ENCODE assay signal across 8 cellular contexts in genomic region chr2:218710687-218711549, GRCh38. TPM values are rescaled to one million over a fixed set of nuclear protein-coding genes. Genes with fewer than 3 reads are reported as not detected.
A peak's percentile ranks its signal among the peaks of the same experiment; 100 is the strongest.
DNase-seq lines count a peak whose midpoint lies in the region; ATAC-seq, FAIRE-seq and TF ChIP-seq lines count a peak whose summit lies in the region.

TTLL4 (plus strand) TSS chr2:218710835; CDS start chr2:218737677, 26,842 bp downstream.

- H3K36me3 ChIP-seq in breast epithelium: no peaks in the 10 kb centered on the region
- H3K36me3 ChIP-seq in iPS-20b (ENCODE audit: insufficient read depth, low read depth, low read length): peaks cover 26% of the 10 kb centered on the region
- no peaks in the 10 kb centered on the region for H3K36me3 ChIP-seq in small intestine (ENCODE audit: control insufficient read depth in 2 of 2, insufficient read depth in 2 of 2, low read length in 2 of 2)

- peak; percentile 74 for TF ChIP-seq CTCF in AG04450 (IDR thresholded peaks at IDR 0.05; ENCODE audit: low read depth, low read length)
- TF ChIP-seq CTCF in VCaP (conservative IDR thresholded peaks at IDR 0.05): peak; percentile 93
- TF ChIP-seq CTCF in breast epithelium (IDR thresholded peaks at IDR 0.05): peak; percentile 84 to 98 (median 90)

- H3K4me1 ChIP-seq in breast epithelium: peaks cover 0 to 5% of the 10 kb centered on the region in 2 donors
- H3K4me1 ChIP-seq in iPS-20b (ENCODE audit: insufficient read depth, low read length): no peaks in the 10 kb centered on the region
- H3K4me1 ChIP-seq in small intestine (ENCODE audit: control insufficient read depth in 2 of 2, insufficient read depth in 1 of 2, low read depth in 1 of 2, low read length in 1 of 2): peaks cover 0 to 3% of the 10 kb centered on the region in 2 donors

- POLR2A ChIA-PET in AG04450 (lab: Yijun Ruan, JAX): interaction anchor here (0.7 to 1.9 kb wide), 5 partner anchors 21 to 137 kb away, joined by 3 to 7 read pairs (median 3); partner anchors contain the start of genes BCS1L and ZNF142

- H3K27ac ChIP-seq in AG04450 (ENCODE audit: low read depth, low read length) (peak within 1 kb of the TSS; percentile 87), VCaP (peak within 1 kb of the TSS; percentile 87), breast epithelium (peak within 1 kb of the TSS; percentile 94 to 98), iPS-20b (ENCODE audit: low read length) (peak within 1 kb of the TSS; percentile 65), small intestine (ENCODE audit: low read depth in 1 of 2, low read length in 1 of 2) (peak within 1 kb of the TSS; percentile 93 to 95)

- WGBS in small intestine, 3 donors: 0 to 2% (median 0%) methylated on average over 54 to 74 of the region's 74 CpGs

- peak within 1 kb of the TSS; percentile 86 for H3K9ac ChIP-seq in iPS-20b (ENCODE audit: low read depth, low read length)

- TF ChIP-seq POLR2A in breast epithelium (IDR thresholded peaks at IDR 0.05): peak; percentile 62

- CTCF ChIA-PET in AG04450 (lab: Charles Lee): interaction anchor here (0.5 to 3.0 kb wide), 39 partner anchors 9 to 165 kb away, joined by 3 to 44 read pairs (median 4); partner anchors contain the start of genes CYP27A1, PLCD4, RNF25 and STK36

- DNase-seq in AG04450 (ENCODE audit: low read depth, low spot score): peak; percentile 88
- DNase-seq in NCI-H2196 treated with DMSO at 0.1 percent for 48 hours (lab: John Stamatoyannopoulos, UW; ENCODE audit: unreplicated experiment): peak; percentile 90
- peak; percentile 97 to 98 for DNase-seq in breast epithelium (ENCODE audit: low spot score in 2 of 2)
- DNase-seq in small intestine: peak; percentile 98

- FAIRE-seq in small intestine (lab: Jason Lieb, UNC): no peak

- H3K4me3 ChIP-seq in AG04450 (ENCODE audit: low read depth, low read length): peak within 1 kb of the TSS; percentile 91
- H3K4me3 ChIP-seq in breast epithelium: peak within 1 kb of the TSS; percentile 75 to 93 (median 75)
- H3K4me3 ChIP-seq in iPS-20b (ENCODE audit: low read length): peak within 1 kb of the TSS; percentile 93
- H3K4me3 ChIP-seq in small intestine (ENCODE audit: low read depth in 1 of 2, low read length in 2 of 2): peak within 1 kb of the TSS; percentile 82 to 88

- H3K9me3 ChIP-seq in AG04450 (ENCODE audit: control insufficient read depth, insufficient read depth, low read length) (0 out of 2 replicates have a peak, but pooled peaks cover 2% of the 10 kb centered on the region), breast epithelium (no peaks in the 10 kb centered on the region), iPS-20b (ENCODE audit: insufficient read depth, low read depth, low read length) (no peaks in the 10 kb centered on the region), small intestine (ENCODE audit: control insufficient read depth, low read depth) (no peaks in the 10 kb centered on the region)

- no peaks in the 10 kb centered on the region for H3K27me3 ChIP-seq in AG04450 (ENCODE audit: control insufficient read depth, insufficient read depth, low read length)
- H3K27me3 ChIP-seq in breast epithelium: no peaks in the 10 kb centered on the region
- no peaks in the 10 kb centered on the region for H3K27me3 ChIP-seq in iPS-20b (ENCODE audit: insufficient read depth, low read length)
- no peaks in the 10 kb centered on the region for H3K27me3 ChIP-seq in small intestine (ENCODE audit: control insufficient read depth in 2 of 2, insufficient read depth in 2 of 2, low read length in 2 of 2)

- intact Hi-C loops in breast epithelium (cut with DNase I; ENCODE audit: low total_unique reads): loop anchor here (1.0 to 10.0 kb wide), 3 partner anchors 32 to 759 kb away; partner anchors contain the start of gene PRKAG3

- ATAC-seq in GM18873 (IDR thresholded peaks at IDR 0.05; ENCODE audit: low FRiP score, unreplicated experiment): peak; percentile 84
- ATAC-seq in HG03139 (IDR thresholded peaks at IDR 0.05; ENCODE audit: unreplicated experiment): peak; percentile 93

RNA-seq across cellular contexts. Expression of gene TTLL4, which starts in this region (rescaled TPM):
- polyA plus RNA-seq in AG04450 (2011; rRNA removed) (16.3 and 18.0 TPM in 2 replicates), small intestine (10 to 100 TPM in 2 of 3 donors, 1 to 10 TPM in 1; 8.6 to 14.1 (median 11.0) TPM)
- polyA minus RNA-seq in AG04450 (2011; rRNA and poly(A)+ RNA removed): 34.9 and 43.2 TPM in 2 replicates
- total RNA-seq in breast epithelium: 10 to 100 TPM in 2 of 3 donors, 1 to 10 TPM in 1; 8.3 to 34.7 (median 29.0) TPM

Comparison
In these comparisons a context has a peak if more than half of its experiments do, and no peak if none do; other contexts are left out.
1. Peak in every context shown above with its lines: DNase-seq, ATAC-seq, H3K4me3 ChIP-seq and H3K27ac ChIP-seq.